In the genomic region with DNA sequence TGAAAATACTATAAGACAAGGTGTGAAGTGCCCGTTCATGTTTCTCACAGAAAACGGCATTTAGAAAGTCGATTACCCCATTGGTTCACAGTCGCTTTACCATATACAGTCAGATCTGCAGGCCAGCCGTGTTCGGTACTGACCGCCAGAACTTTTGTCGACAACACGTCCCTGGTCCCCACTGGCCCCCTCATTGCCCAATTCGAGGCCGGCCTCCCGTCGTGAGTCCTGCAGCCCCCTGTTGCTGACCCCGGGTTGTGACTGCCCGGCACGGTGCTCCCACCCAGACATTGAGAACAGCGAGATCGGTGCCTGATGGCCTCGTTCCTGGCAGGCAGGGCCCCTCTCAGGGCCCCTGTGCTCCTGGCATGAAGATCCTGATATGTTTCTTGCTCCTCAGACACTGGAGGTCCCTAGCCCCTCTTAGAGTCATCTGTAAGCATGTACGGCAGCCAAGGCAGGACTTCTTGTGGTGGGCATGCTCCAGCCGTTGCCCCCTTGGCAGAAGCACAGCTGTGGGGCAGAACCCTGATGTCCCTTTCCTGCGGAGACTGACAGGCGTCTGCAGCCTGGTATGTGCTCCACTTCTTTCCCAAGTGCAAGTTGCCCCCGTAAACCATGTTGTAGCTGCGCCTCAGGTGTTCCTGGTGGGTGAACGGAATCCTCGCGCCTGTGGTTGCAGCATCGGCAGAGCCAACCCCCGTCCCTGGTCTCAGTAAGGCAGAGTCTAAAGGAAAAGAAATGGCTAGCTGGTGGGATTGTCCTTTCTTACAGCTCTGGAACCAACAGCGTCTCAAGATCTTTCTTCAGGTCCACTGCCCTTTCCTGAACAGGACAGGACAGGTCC, we compare ENCODE assay signal across 26 cellular contexts.
"Had no signal": no experiment of that assay in that cellular context is flagged by ENCODE, and none has a peak within 500 bp of the region (broad histone marks: within the 10 kb centered on the region; RNA-seq: fewer than 3 reads in every experiment).

No MANE protein-coding gene starts in this region.

- H3K27me3 ChIP-seq: brain microvascular endothelial cell, neutrophil, thyroid gland, upper lobe of left lung had no signal

- FAIRE-seq: astrocyte, keratinocyte, pancreas had no signal

- H3K27ac ChIP-seq: brain microvascular endothelial cell, esophagus squamous epithelium, neutrophil, pancreas, prostate gland, stomach, thyroid gland, upper lobe of left lung had no signal

- H3K36me3 ChIP-seq: brain microvascular endothelial cell, esophagus squamous epithelium, neutrophil, pancreas, prostate gland, stomach, thyroid gland, upper lobe of left lung had no signal

- DNase-seq: activated CD4-positive, alpha-beta T cell treated with anti-CD3 and anti-CD28 coated beads for 36 hours; activated CD4-positive, CD25-positive, alpha-beta regulatory T cell; activated gamma-delta T cell treated with Interleukin-2 at 50 U/mL for 16 hours; activated naive CD4-positive, alpha-beta T cell treated with anti-CD3 and anti-CD28 coated beads, Interleukin-2, amount 50 U/mL, for 16 hours; activated T-cell treated with anti-CD3 and anti-CD28 coated beads, Interleukin-2, amount 50 U/mL, for 4 hours; amniotic stem cell; brain microvascular endothelial cell; esophagus squamous epithelium; foreskin melanocyte; left cardiac atrium; natural killer cell; pancreas; retina; stimulated activated CD4-positive, alpha-beta T cell treated with anti-CD3 and anti-CD28 coated beads, Interleukin-15, amount 100 ng/mL, for 24 hours; stimulated activated CD4-positive, alpha-beta T cell treated with anti-CD3 and anti-CD28 coated beads, Interleukin-2, amount 100 ng/mL, for 24 hours; stimulated activated naive B cell treated with anti-CD40 and anti-IgM and Interleukin-4, amounts not matched to agents 10 μg/mL and 1 μg/mL and 100 μg/mL, for 72 hours; stomach; T-helper 1 cell; thyroid gland had no signal

- H3K9me3 ChIP-seq: esophagus squamous epithelium, neutrophil, pancreas, prostate gland, thyroid gland, upper lobe of left lung had no signal

- H3K4me3 ChIP-seq: esophagus squamous epithelium, pancreas, prostate gland, smooth muscle cell, stomach, thyroid gland, upper lobe of left lung had no signal

- H3K4me1 ChIP-seq: esophagus squamous epithelium, pancreas, prostate gland, stomach, thyroid gland, upper lobe of left lung had no signal

- ATAC-seq: activated CD4-positive, alpha-beta T cell treated with anti-CD3 and anti-CD28 coated beads for 36 hours; activated T-cell treated with anti-CD3 and anti-CD28 coated beads, Interleukin-2, amount 50 U/mL, for 4 hours; activated T-helper 17 cell treated with anti-CD3 and anti-CD28 coated beads, Interleukin-2, amount 50 U/mL, for 72 hours; left cardiac atrium; natural killer cell; pancreas; stimulated activated naive B cell treated with anti-CD40 and anti-IgM and Interleukin-4, amounts not matched to agents 10 μg/mL and 1 μg/mL and 100 μg/mL, for 72 hours had no signal
